ENCODE assay signal across 5 cellular contexts in genomic region chrY:3367535-3367934, GRCh38.
DNase-seq lines count a peak whose midpoint lies in the region; ATAC-seq, FAIRE-seq and TF ChIP-seq lines count a peak whose summit lies in the region.
"Not testable (repeated sequence)": the region's sequence is repeated elsewhere in the genome, so short reads cannot be mapped to it uniquely, and the experiment has no call there.

No MANE protein-coding gene starts in this region.

- intact Hi-C loops in endothelial cell of umbilical vein (cut with micrococcal nuclease), result not testable (repeated sequence)

- H3K9me2 ChIP-seq in GM23338 (ENCODE audit: insufficient read depth), result not testable (repeated sequence)

- H3K4me3 Mint-ChIP-seq in GM23338, WTC11: not testable (repeated sequence)

- not testable (repeated sequence) for H3F3A ChIP-seq in GM23338 (replicated peaks; ENCODE audit: low read depth)

- not testable (repeated sequence) for H3K27me3 ChIP-seq in GM23338 (ENCODE audit: insufficient read depth); endothelial cell of umbilical vein (ENCODE audit: control insufficient read depth in 2 of 2, insufficient read depth in 2 of 2, low read length in 2 of 2); small intestine (ENCODE audit: control insufficient read depth in 2 of 2, insufficient read depth in 2 of 2, low read length in 2 of 2)

- H3K4me1 ChIP-seq in GM23338 (ENCODE audit: insufficient read depth); endothelial cell of umbilical vein (ENCODE audit: control insufficient read depth, extremely low read depth, insufficient read depth, low read length); small intestine (ENCODE audit: control insufficient read depth in 2 of 2, insufficient read depth in 1 of 2, low read depth in 1 of 2, low read length in 1 of 2): not testable (repeated sequence)

- H3K27me3 Mint-ChIP-seq in GM23338 (ENCODE audit: insufficient read depth, low read depth, poor library complexity); WTC11 (ENCODE audit: low read depth): not testable (repeated sequence)

- not testable (repeated sequence) for H4K20me1 ChIP-seq in GM23338 (replicated peaks; ENCODE audit: insufficient read depth); endothelial cell of umbilical vein (replicated peaks; ENCODE audit: control insufficient read depth, extremely low read depth, insufficient read depth, low read length)

- H3K4me2 ChIP-seq in GM23338; endothelial cell of umbilical vein (ENCODE audit: insufficient read depth, low read length): not testable (repeated sequence)

- not testable (repeated sequence) for TF ChIP-seq CTCF in GM23338 (conservative IDR thresholded peaks at IDR 0.05; ENCODE audit: low read depth in 2 of 2); WTC11 (IDR thresholded peaks at IDR 0.05); endothelial cell of umbilical vein (IDR thresholded peaks at IDR 0.05; ENCODE audit: extremely low read depth in 1 of 2, insufficient read depth in 1 of 2, low read depth in 1 of 2, low read length in 2 of 2)

- not testable (repeated sequence) for TF ChIP-seq POLR2A in endothelial cell of umbilical vein (IDR thresholded peaks at IDR 0.05; ENCODE audit: low read depth, low read length)

- POLR2A ChIA-PET in WTC11 (lab: Charles Lee); endothelial cell of umbilical vein (lab: Charles Lee): not testable (repeated sequence)

- not testable (repeated sequence) for H3K27ac Mint-ChIP-seq in GM23338, WTC11

- H3K9me3 Mint-ChIP-seq in GM23338, WTC11: not testable (repeated sequence)

- peak overlapping the region; percentile 57; the same call in 1 of the 2 replicates for H3K27ac ChIP-seq in GM23338 (ENCODE audit: low read depth)
- H3K27ac ChIP-seq in endothelial cell of umbilical vein (ENCODE audit: insufficient read depth, low read depth, low read length); small intestine (ENCODE audit: low read depth in 1 of 2, low read length in 1 of 2): not testable (repeated sequence)

- not testable (repeated sequence) for H3K79me2 ChIP-seq in GM23338 (replicated peaks; ENCODE audit: insufficient read depth); endothelial cell of umbilical vein (ENCODE audit: control insufficient read depth, insufficient read depth, low read length)

- H3K4me3 ChIP-seq in GM23338; endothelial cell of umbilical vein (replicated peaks in 1 of 3; ENCODE audit: insufficient read depth in 1 of 3, low read depth in 1 of 3, low read length in 3 of 3); small intestine (ENCODE audit: low read depth in 1 of 2, low read length in 2 of 2): not testable (repeated sequence)

- H2AFZ ChIP-seq in GM23338; endothelial cell of umbilical vein (ENCODE audit: low read depth, low read length): not testable (repeated sequence)

- CTCF ChIA-PET in WTC11 (lab: Charles Lee); endothelial cell of umbilical vein (lab: Charles Lee): not testable (repeated sequence)

- peak; percentile 27 for DNase-seq in GM23338 (ENCODE audit: low spot score)
- DNase-seq in WTC11 (ENCODE audit: low spot score); endothelial cell of umbilical vein (ENCODE audit: low read depth, low spot score); small intestine: not testable (repeated sequence)

- not testable (repeated sequence) for BruUV-seq in endothelial cell of umbilical vein (replicated peaks; lab: Mats Ljungman, UMichigan)

- H3K9me3 ChIP-seq in endothelial cell of umbilical vein (replicated peaks; ENCODE audit: control insufficient read depth, insufficient read depth, low read length); small intestine (ENCODE audit: control insufficient read depth, low read depth): not testable (repeated sequence)

- dilution Hi-C loops in endothelial cell of umbilical vein (cut with MboI; ENCODE audit: extremely low pct_ligation_motif_present, low sequenced_read_pairs), result not testable (repeated sequence)

- FAIRE-seq in endothelial cell of umbilical vein (lab: Jason Lieb, UNC) (peak; percentile 55), islet of Langerhans (lab: Jason Lieb, UNC) (peak; percentile 84), small intestine (lab: Jason Lieb, UNC) (peak; percentile 26)

- not testable (repeated sequence) for H3K36me3 Mint-ChIP-seq in GM23338 (ENCODE audit: low read depth); WTC11

- not testable (repeated sequence) for H3K9me1 ChIP-seq in endothelial cell of umbilical vein (replicated peaks; ENCODE audit: control insufficient read depth, extremely low read depth, insufficient read depth, low read length)

- H3K4me1 Mint-ChIP-seq in GM23338, WTC11: not testable (repeated sequence)

- not testable (repeated sequence) for H3K9ac ChIP-seq in endothelial cell of umbilical vein (replicated peaks; ENCODE audit: extremely low read depth, insufficient read depth, low read length)

- H3K36me3 ChIP-seq in GM23338 (ENCODE audit: insufficient read depth); endothelial cell of umbilical vein (ENCODE audit: control insufficient read depth in 2 of 2, extremely low read depth in 1 of 2, insufficient read depth in 2 of 2, low read length in 2 of 2); small intestine (ENCODE audit: control insufficient read depth in 2 of 2, insufficient read depth in 2 of 2, low read length in 2 of 2): not testable (repeated sequence)

- ATAC-seq in GM23338, result peak; percentile 56; the same call in 2 of the 3 replicates
- peak; percentile 67; the same call in 1 of the 2 replicates for ATAC-seq in WTC11
